In the genomic region with DNA sequence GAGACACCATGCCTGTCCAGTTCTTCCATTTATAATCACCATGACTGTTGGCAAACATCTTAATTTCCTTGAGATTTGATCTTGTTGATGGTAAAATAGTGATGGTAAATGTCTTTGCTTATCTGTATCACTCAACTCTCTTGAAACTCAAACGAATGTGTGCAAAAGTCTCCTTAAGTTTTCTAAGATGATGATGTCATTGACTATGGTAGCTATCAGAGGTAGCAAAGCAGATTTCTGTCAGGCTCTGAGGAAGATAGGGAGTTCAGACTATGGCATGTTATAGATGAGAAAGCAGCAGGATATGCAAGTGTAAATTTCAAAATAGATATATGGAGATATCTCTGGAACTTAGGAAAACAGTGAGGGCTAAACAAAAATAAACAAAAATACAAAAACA, we compare ENCODE assay signal across 16 cellular contexts.
"Had no signal": no experiment of that assay in that cellular context is flagged by ENCODE, and none has a peak within 500 bp of the region (broad histone marks: within the 10 kb centered on the region; RNA-seq: fewer than 3 reads in every experiment).

No MANE protein-coding gene starts in this region.

- H3K27me3 ChIP-seq: neural progenitor cell, sigmoid colon, thyroid gland had no signal

- H3K9me3 ChIP-seq: mucosa of descending colon, sigmoid colon, thyroid gland had no signal

- H3K27ac ChIP-seq: neural progenitor cell, sigmoid colon, thyroid gland, VCaP had no signal

- H3K9ac ChIP-seq: neural progenitor cell had no signal

- H3K36me3 ChIP-seq: neural progenitor cell, sigmoid colon, thyroid gland had no signal

- ATAC-seq: activated T-cell treated with anti-CD3 and anti-CD28 coated beads, Interleukin-2, amount 50 U/mL, for 4 hours; left ventricle myocardium superior; mucosa of descending colon had no signal

- DNase-seq: activated CD4-positive, alpha-beta T cell treated with anti-CD3 and anti-CD28 coated beads, Interleukin-2, amount 50 U/mL, for 1 hour; activated CD4-positive, CD25-positive, alpha-beta regulatory T cell treated with anti-CD3 and anti-CD28 coated beads, Interleukin-2, amount 50 U/mL, for 72 hours; activated CD8-positive, alpha-beta memory T cell treated with anti-CD3 and anti-CD28 coated beads, Interleukin-2, amount 50 U/mL, for 4 hours; activated naive CD4-positive, alpha-beta T cell treated with anti-CD3 and anti-CD28 coated beads, Interleukin-2, amount 50 U/mL, for 16 hours; activated T-cell treated with anti-CD3 and anti-CD28 coated beads, Interleukin-2, amount 50 U/mL, for 4 hours; effector CD8-positive, alpha-beta T cell; left ventricle myocardium superior; mucosa of descending colon; naive B cell; sigmoid colon; stimulated activated CD8-positive, alpha-beta memory T cell treated with anti-CD3 and anti-CD28 coated beads, Interleukin-4, amount 100 ng/mL, for 48 hours; stimulated activated naive CD4-positive, alpha-beta T cell; T-helper 2 cell; thyroid gland had no signal

- H3K4me1 ChIP-seq: sigmoid colon, thyroid gland had no signal

- H3K4me3 ChIP-seq: mucosa of descending colon, neural progenitor cell, sigmoid colon, thyroid gland had no signal

- H3K4me2 ChIP-seq: neural progenitor cell had no signal

- H2AFZ ChIP-seq: neural progenitor cell had no signal
